In the genomic region with DNA sequence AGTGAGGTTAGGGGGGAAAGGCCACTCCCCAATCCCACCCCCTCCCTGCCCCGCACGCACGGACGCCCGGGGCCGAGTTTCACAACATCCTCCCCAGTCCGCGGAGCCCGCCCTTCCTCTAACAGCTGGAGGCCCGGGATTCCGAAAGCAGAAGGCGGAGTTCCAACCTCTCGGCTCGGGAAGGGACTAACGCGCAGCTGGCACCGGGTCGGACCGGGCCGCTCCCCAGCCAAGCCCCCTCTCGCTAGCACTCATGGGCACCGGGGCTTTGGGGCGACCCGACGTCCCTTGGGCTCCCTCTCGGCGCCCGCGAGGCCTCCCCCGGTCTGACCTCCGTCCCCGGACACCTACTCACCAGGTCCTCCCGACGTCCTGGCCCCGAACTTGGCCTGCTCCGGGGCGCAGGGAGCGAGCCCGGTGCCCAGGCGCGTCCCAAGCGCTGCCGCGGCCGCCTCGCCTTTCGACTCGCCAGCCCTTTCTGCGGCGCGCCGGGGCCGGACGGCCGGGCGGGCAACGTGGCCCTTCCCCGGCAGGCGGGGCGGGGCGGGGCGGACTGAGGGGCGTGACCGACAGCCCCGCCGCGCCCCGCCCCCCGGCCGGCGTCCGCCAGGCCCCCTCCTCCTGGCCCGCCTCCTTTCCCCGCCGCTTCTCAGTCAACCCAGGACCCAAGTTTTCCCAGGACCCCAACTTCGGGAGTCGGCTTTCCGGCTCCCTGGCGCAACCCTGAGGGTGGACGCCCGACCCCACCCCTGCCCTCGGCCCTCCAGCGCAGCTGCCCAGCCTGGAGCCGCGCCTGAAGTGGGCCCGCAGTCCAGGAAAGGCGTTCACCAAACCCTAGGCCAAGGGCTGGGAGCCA, we compare ENCODE assay signal across 8 cellular contexts. TPM values are rescaled to one million over a fixed set of nuclear protein-coding genes. Genes with fewer than 3 reads are reported as not detected.
DNase-seq lines count a peak whose midpoint lies in the region; ATAC-seq and TF ChIP-seq lines count a peak whose summit lies in the region.

Gene MGAT1 (minus strand): TSS at position 482 of the 856 bp plus-strand sequence. CDS start 9,835 bp downstream, outside the sequence.

- peaks cover 0 to 64% (median 12%) of the 10 kb centered on the region in 3 donors for H3K36me3 Mint-ChIP-seq in CD8-positive, alpha-beta memory T cell
- peaks cover 3% of the 10 kb centered on the region for H3K36me3 Mint-ChIP-seq in activated naive CD4-positive, alpha-beta T cell treated with anti-CD3 and anti-CD28 coated beads, Interleukin-2, amount 50 U/mL, for 24 hours
- H3K36me3 Mint-ChIP-seq in osteocyte (ENCODE audit: unreplicated experiment): peaks cover 5% of the 10 kb centered on the region

- peak within 1 kb of the TSS; percentile 69 for H3K9ac ChIP-seq in SK-N-MC (ENCODE audit: insufficient read length)

- TF ChIP-seq CTCF in osteocyte (IDR thresholded peaks at IDR 0.05): no peak
- TF ChIP-seq CTCF in thoracic aorta (IDR thresholded peaks at IDR 0.05): no peak

- peaks cover 79 to 84% (median 81%) of the 10 kb centered on the region in 3 donors for H3K4me1 Mint-ChIP-seq in CD8-positive, alpha-beta memory T cell
- H3K4me1 Mint-ChIP-seq in activated naive CD4-positive, alpha-beta T cell treated with anti-CD3 and anti-CD28 coated beads, Interleukin-2, amount 50 U/mL, for 24 hours: peaks cover 81% of the 10 kb centered on the region
- peaks cover 76% of the 10 kb centered on the region for H3K4me1 Mint-ChIP-seq in osteocyte (ENCODE audit: unreplicated experiment)

- peak within 1 kb of the TSS; percentile 86 for H3K27ac ChIP-seq in CD8-positive, alpha-beta memory T cell (ENCODE audit: low read depth, low read length)
- H3K27ac ChIP-seq in SK-N-MC: no peak within 1 kb of the TSS; the same call in 1 of the 2 replicates
- peak within 1 kb of the TSS; percentile 92 to 97 for H3K27ac ChIP-seq in thoracic aorta

- peak within 1 kb of the TSS; percentile 88 for H3K4me3 ChIP-seq in CD8-positive, alpha-beta memory T cell (ENCODE audit: low read length)
- H3K4me3 ChIP-seq in SK-N-MC (peak within 1 kb of the TSS; percentile 80), thoracic aorta (peak within 1 kb of the TSS; percentile 99)

- H3K4me1 ChIP-seq in CD8-positive, alpha-beta memory T cell (ENCODE audit: insufficient read depth, low read length): peaks cover 84% of the 10 kb centered on the region
- H3K4me1 ChIP-seq in thoracic aorta (ENCODE audit: control insufficient read depth in 1 of 2, low read depth in 2 of 2): peaks cover 69 to 90% of the 10 kb centered on the region in 2 donors

- H3K36me3 ChIP-seq in CD8-positive, alpha-beta memory T cell (ENCODE audit: insufficient read depth, low read length): peaks cover 16% of the 10 kb centered on the region
- H3K36me3 ChIP-seq in SK-N-MC (ENCODE audit: insufficient read depth, low read length) (peaks cover 4% of the 10 kb centered on the region; the same call in 1 of the 2 replicates), thoracic aorta (no peaks in the 10 kb centered on the region)

- peak within 1 kb of the TSS; percentile 89 to 97 (median 95) for H3K27ac Mint-ChIP-seq in CD8-positive, alpha-beta memory T cell
- H3K27ac Mint-ChIP-seq in activated naive CD4-positive, alpha-beta T cell treated with anti-CD3 and anti-CD28 coated beads, Interleukin-2, amount 50 U/mL, for 24 hours: peak within 1 kb of the TSS; percentile 97
- H3K27ac Mint-ChIP-seq in osteocyte (ENCODE audit: unreplicated experiment): peak within 1 kb of the TSS; percentile 93

- no peaks in the 10 kb centered on the region for H3K9me3 ChIP-seq in CD8-positive, alpha-beta memory T cell (ENCODE audit: low read length)
- no peaks in the 10 kb centered on the region for H3K9me3 ChIP-seq in SK-N-MC (ENCODE audit: low read depth, low read length)
- no peaks in the 10 kb centered on the region for H3K9me3 ChIP-seq in thoracic aorta

- CTCF ChIA-PET in CD8-positive, alpha-beta memory T cell (lab: Charles Lee): interaction anchor here (1.0 to 2.7 kb wide), 14 partner anchors 8 to 66 kb away, joined by 3 to 16 read pairs (median 4); partner anchors contain the start of gene ZFP62

- ATAC-seq in GM19463 (IDR thresholded peaks at IDR 0.05; ENCODE audit: unreplicated experiment) (peak; percentile 49), thoracic aorta (ENCODE audit: insufficient number of reproducible peaks, low FRiP score, low read depth) (peak; percentile 92)

- peaks cover 0 to 2% of the 10 kb centered on the region in 2 donors for H3K27me3 Mint-ChIP-seq in CD8-positive, alpha-beta memory T cell
- H3K27me3 Mint-ChIP-seq in activated naive CD4-positive, alpha-beta T cell treated with anti-CD3 and anti-CD28 coated beads, Interleukin-2, amount 50 U/mL, for 24 hours: no peaks in the 10 kb centered on the region
- no peaks in the 10 kb centered on the region for H3K27me3 Mint-ChIP-seq in osteocyte (ENCODE audit: unreplicated experiment)

- H3K9me3 Mint-ChIP-seq in CD8-positive, alpha-beta memory T cell: no peaks in the 10 kb centered on the region
- no peaks in the 10 kb centered on the region for H3K9me3 Mint-ChIP-seq in activated naive CD4-positive, alpha-beta T cell treated with anti-CD3 and anti-CD28 coated beads, Interleukin-2, amount 50 U/mL, for 24 hours
- no peaks in the 10 kb centered on the region for H3K9me3 Mint-ChIP-seq in osteocyte (ENCODE audit: unreplicated experiment)

- POLR2A ChIA-PET in CD8-positive, alpha-beta memory T cell (lab: Charles Lee): interaction anchor here (1.1 to 6.0 kb wide), 5 partner anchors 10 to 459 kb away, joined by 3 to 62 read pairs (median 33); partner anchors contain the start of gene ZFP62

- peak within 1 kb of the TSS; percentile 89 to 100 (median 96) for H3K4me3 Mint-ChIP-seq in CD8-positive, alpha-beta memory T cell
- peak within 1 kb of the TSS; percentile 93 for H3K4me3 Mint-ChIP-seq in activated naive CD4-positive, alpha-beta T cell treated with anti-CD3 and anti-CD28 coated beads, Interleukin-2, amount 50 U/mL, for 24 hours
- H3K4me3 Mint-ChIP-seq in osteocyte (ENCODE audit: unreplicated experiment): peak within 1 kb of the TSS; percentile 84

- H3K27me3 ChIP-seq in CD8-positive, alpha-beta memory T cell (ENCODE audit: insufficient read depth, low read length, poor library complexity, severe bottlenecking): no peaks in the 10 kb centered on the region
- no peaks in the 10 kb centered on the region for H3K27me3 ChIP-seq in thoracic aorta (replicated peaks; ENCODE audit: insufficient read depth)

- peak; percentile 65 to 80 (median 74) for DNase-seq in CD8-positive, alpha-beta memory T cell
- DNase-seq in HT1080 (ENCODE audit: low read depth) (peak; percentile 58), SK-N-MC (ENCODE audit: low read depth, low spot score) (no peak), glomerular endothelial cell (ENCODE audit: extremely low read depth, low read depth, low spot score) (no peak), osteocyte (ENCODE audit: extremely low spot score, unreplicated experiment) (peak; percentile 93), thoracic aorta (ENCODE audit: low spot score) (peak; percentile 78)

RNA-seq across cellular contexts. Expression of gene MGAT1, which starts in this region (rescaled TPM):
- total RNA-seq in CD8-positive, alpha-beta memory T cell: 100 to 1,000 TPM; 125 to 132 TPM
- 157 TPM for polyA plus RNA-seq in CD8-positive, alpha-beta memory T cell
- total RNA-seq in HT1080 (2014; rRNA removed; shearing (Covaris generic)): 65.3 and 76.2 TPM in 2 replicates
- 90.5 and 97.9 TPM in 2 replicates for polyA plus RNA-seq in HT1080 (2015; cell fraction: cytosol; rRNA removed)
- 63.8 and 81.4 TPM in 2 replicates for polyA plus RNA-seq in HT1080 (2015; cell fraction: nucleus; rRNA removed)
- total RNA-seq in glomerular endothelial cell (134 and 183 TPM in 2 replicates), osteocyte (137 and 140 TPM in 2 replicates), thoracic aorta (100 to 1,000 TPM; 226 to 244 TPM)

Comparison
In these comparisons a context has a peak if more than half of its experiments do, and no peak if none do; other contexts are left out.
1. DNase-seq: peak in CD8-positive, alpha-beta memory T cell (5 of 5), HT1080 (single experiment), osteocyte (single experiment) and thoracic aorta (single experiment); none in SK-N-MC (single experiment) and glomerular endothelial cell (single experiment).
2. Peak in every context shown above with its lines, with median percentiles within 50 percentile points of each other: H3K4me3 ChIP-seq, H3K27ac Mint-ChIP-seq and H3K4me3 Mint-ChIP-seq.